In genomic region chr3:15602146-15602536, GRCh38 we compare ENCODE assay signal across 8 cellular contexts. TPM values are rescaled to one million over a fixed set of nuclear protein-coding genes. Genes with fewer than 3 reads are reported as not detected.
A peak's percentile ranks its signal among the peaks of the same experiment; 100 is the strongest.
DNase-seq lines count a peak whose midpoint lies in the region; ATAC-seq and TF ChIP-seq lines count a peak whose summit lies in the region.

No MANE protein-coding gene starts in this region.

- H3K36me3 ChIP-seq in BLaER1 treated with 17β-estradiol and CSF1 and Interleukin-3, amounts not matched to agents 10 nM and 100 nM, result peaks cover 24 to 32% (median 27%) of the 10 kb centered on the region in 11 experiments
- no peaks in the 10 kb centered on the region for H3K36me3 ChIP-seq in ectodermal cell (ENCODE audit: control insufficient read depth, insufficient read depth, low read length)

- peaks cover 0 to 23% (median 20%) of the 10 kb centered on the region in 11 experiments; a peak in 19 of 22 replicates for H3K9me3 ChIP-seq in BLaER1 treated with 17β-estradiol and CSF1 and Interleukin-3, amounts not matched to agents 10 nM and 100 nM (replicated peaks in 1 of 11)
- no peaks in the 10 kb centered on the region for H3K9me3 ChIP-seq in ectodermal cell (ENCODE audit: control insufficient read depth, low read length)

- 10 to 12% methylated on average over 8 to 9 of the region's 9 CpGs for WGBS in ectodermal cell, 2 experiments

- no peaks in the 10 kb centered on the region for H3K9me3 Mint-ChIP-seq in natural killer cell

- peaks cover 13 to 30% (median 19%) of the 10 kb centered on the region in 10 experiments for H3K4me1 ChIP-seq in BLaER1 treated with 17β-estradiol and CSF1 and Interleukin-3, amounts not matched to agents 10 nM and 100 nM
- no peaks in the 10 kb centered on the region for H3K4me1 ChIP-seq in ectodermal cell (ENCODE audit: control insufficient read depth, insufficient read depth, low read length)

- H3K4me2 ChIP-seq in BLaER1 treated with 17β-estradiol and CSF1 and Interleukin-3, amounts not matched to agents 10 nM and 100 nM, result peak overlapping the region; percentile 74 to 95 (median 84)

- peaks cover 48 to 54% of the 10 kb centered on the region in 2 donors for H3K4me1 Mint-ChIP-seq in natural killer cell

- H3K4me3 ChIP-seq in BLaER1 treated with 17β-estradiol and CSF1 and Interleukin-3, amounts not matched to agents 10 nM and 100 nM, result peak overlapping the region; percentile 76 to 93 (median 82)
- peak overlapping the region; percentile 97 for H3K4me3 ChIP-seq in Jurkat, Clone E6-1 (ENCODE audit: low read length)
- H3K4me3 ChIP-seq in ectodermal cell (ENCODE audit: insufficient read depth, low read depth, low read length), result peak overlapping the region; percentile 80

- no peak for TF ChIP-seq CTCF in natural killer cell (IDR thresholded peaks at IDR 0.05)

- peak overlapping the region; percentile 94 to 97 for H3K27ac Mint-ChIP-seq in natural killer cell

- peaks cover 0 to 12% (median 0%) of the 10 kb centered on the region in 11 experiments; a peak in 3 of 22 replicates for H4K20me1 ChIP-seq in BLaER1 treated with 17β-estradiol and CSF1 and Interleukin-3, amounts not matched to agents 10 nM and 100 nM

- intact Hi-C loops in natural killer cell (cut with micrococcal nuclease), result no loop called here

- ATAC-seq in GM21576 (IDR thresholded peaks at IDR 0.05; ENCODE audit: unreplicated experiment) (peak; percentile 13), natural killer cell (peak in 1 of 3 donors; percentile 0)

- H3K4me3 Mint-ChIP-seq in natural killer cell, result peak overlapping the region; percentile 99

- no peak for DNase-seq in Jurkat, Clone E6-1 (ENCODE audit: low read depth, low spot score)
- no peak for DNase-seq in natural killer cell
- no peak for DNase-seq in NCI-H82 (lab: John Stamatoyannopoulos, UW)
- no peak for DNase-seq in NCI-H510A (lab: John Stamatoyannopoulos, UW)
- no peak for DNase-seq in occipital lobe (lab: John Stamatoyannopoulos, UW)

- peak overlapping the region; percentile 63 to 87 (median 81) for H3K27ac ChIP-seq in BLaER1 treated with 17β-estradiol and CSF1 and Interleukin-3, amounts not matched to agents 10 nM and 100 nM
- H3K27ac ChIP-seq in ectodermal cell (ENCODE audit: insufficient read depth, low read depth, low read length, poor library complexity, severe bottlenecking), result peak overlapping the region; percentile 83

- peak overlapping the region; percentile 81 to 88 (median 84) for H3K9ac ChIP-seq in BLaER1 treated with 17β-estradiol and CSF1 and Interleukin-3, amounts not matched to agents 10 nM and 100 nM

- peaks cover 16% of the 10 kb centered on the region for H3K36me3 Mint-ChIP-seq in natural killer cell

- no peaks in the 10 kb centered on the region for H3K27me3 ChIP-seq in BLaER1 treated with 17β-estradiol and CSF1 and Interleukin-3, amounts not matched to agents 10 nM and 100 nM
- no peaks in the 10 kb centered on the region for H3K27me3 ChIP-seq in ectodermal cell (ENCODE audit: control insufficient read depth, insufficient read depth, low read length, poor library complexity, severe bottlenecking)

- no peaks in the 10 kb centered on the region for H3K27me3 Mint-ChIP-seq in natural killer cell (ENCODE audit: low read depth in 2 of 2)

RNA-seq across cellular contexts. Expression of gene BTD, which starts 0.6 kb away (rescaled TPM):
- 7.9 TPM for polyA plus RNA-seq in Jurkat, Clone E6-1 (2012; ENCODE audit: insufficient read depth, insufficient read length)
- polyA plus RNA-seq in ectodermal cell (2013, experiment 1 of 4), result 15.0 TPM
- polyA plus RNA-seq in ectodermal cell (2013, experiment 2 of 4), result 21.1 TPM
- polyA plus RNA-seq in ectodermal cell (2013, experiment 3 of 4), result 18.2 TPM
- 19.4 TPM for polyA plus RNA-seq in ectodermal cell (2013, experiment 4 of 4)
- total RNA-seq in natural killer cell, result 10 to 100 TPM; 19.9 to 27.5 (median 23.6) TPM
- total RNA-seq in occipital lobe, result 19.5 TPM

RNA-seq across cellular contexts. Expression of gene HACL1, which starts 0.8 kb away (rescaled TPM):
- polyA plus RNA-seq in Jurkat, Clone E6-1 (2012; ENCODE audit: insufficient read depth, insufficient read length), result 31.6 TPM
- polyA plus RNA-seq in ectodermal cell (2013, experiment 1 of 4), result 35.5 TPM
- 36.8 TPM for polyA plus RNA-seq in ectodermal cell (2013, experiment 2 of 4)
- 33.0 TPM for polyA plus RNA-seq in ectodermal cell (2013, experiment 3 of 4)
- 32.8 TPM for polyA plus RNA-seq in ectodermal cell (2013, experiment 4 of 4)
- total RNA-seq in natural killer cell (10 to 100 TPM; 36.7 to 39.8 (median 37.3) TPM), occipital lobe (38.4 TPM)
